In the genomic region with DNA sequence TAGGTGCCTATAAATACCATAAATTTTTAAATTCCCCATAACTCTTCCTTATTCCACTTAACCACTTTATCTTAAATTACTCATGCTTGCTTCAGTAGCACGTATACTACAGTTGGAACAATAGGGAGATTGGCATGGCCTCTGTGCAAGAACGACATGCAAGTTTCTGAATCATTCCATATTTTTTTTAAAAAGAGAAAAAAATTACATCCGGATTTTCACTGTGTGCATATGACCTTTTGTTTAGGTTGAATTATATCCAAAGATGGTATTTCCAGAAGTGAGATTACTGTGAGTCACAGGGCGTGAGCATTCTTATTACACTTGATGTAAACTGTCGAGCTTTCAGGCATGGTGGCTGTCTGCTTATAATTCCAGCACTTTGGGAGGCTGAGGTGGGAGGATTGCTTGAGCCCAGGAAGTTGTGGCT, we compare ENCODE assay signal across 7 cellular contexts. TPM values are rescaled to one million over a fixed set of nuclear protein-coding genes. Genes with fewer than 3 reads are reported as not detected.
A peak's percentile ranks its signal among the peaks of the same experiment; 100 is the strongest.
DNase-seq lines count a peak whose midpoint lies in the region; ATAC-seq, FAIRE-seq and TF ChIP-seq lines count a peak whose summit lies in the region.
"Not testable (repeated sequence)": the region's sequence is repeated elsewhere in the genome, so short reads cannot be mapped to it uniquely, and the experiment has no call there.

No MANE protein-coding gene starts in this region.

- not testable (repeated sequence) for FAIRE-seq in bronchial epithelial cell (lab: Jason Lieb, UNC)

- CTCF ChIA-PET in BJ (lab: Yijun Ruan, JAX) = not testable (repeated sequence)

- H3K36me3 ChIP-seq in BJ (ENCODE audit: control insufficient read depth, insufficient read depth, low read length); bronchial epithelial cell (ENCODE audit: control insufficient read depth, insufficient read depth, low read length); mucosa of descending colon (ENCODE audit: low read depth): not testable (repeated sequence)

- ATAC-seq in mucosa of descending colon = peak; percentile 88

- not testable (repeated sequence) for H3K27me3 ChIP-seq in BJ (ENCODE audit: control insufficient read depth, insufficient read depth, low read length); bronchial epithelial cell (ENCODE audit: control insufficient read depth, insufficient read depth, low read length)

- intact Hi-C loops in mucosa of descending colon (cut with DNase I, micrococcal nuclease) = not testable (repeated sequence)

- DNase-seq in BJ (ENCODE audit: low read depth) (peak; percentile 30), HFF-Myc (ENCODE audit: extremely low read depth, low read depth) (peak; percentile 59), MV-4-11 (lab: John Stamatoyannopoulos, UW) (peak; percentile 84), SW 1271 (lab: John Stamatoyannopoulos, UW) (peak; percentile 76 to 83), bronchial epithelial cell (ENCODE audit: low read depth) (peak; percentile 98), fibroblast of pulmonary artery (ENCODE audit: low read depth) (peak; percentile 98), mucosa of descending colon (peak in 1 of 3 donors; percentile 60)

- H3K4me3 ChIP-seq in BJ (ENCODE audit: low read depth, low read length); HFF-Myc (replicated peaks; ENCODE audit: low read depth, low read length); bronchial epithelial cell (ENCODE audit: low read depth, low read length); fibroblast of pulmonary artery (replicated peaks; ENCODE audit: low read depth, low read length); mucosa of descending colon: not testable (repeated sequence)

- POLR2A ChIA-PET in BJ (lab: Charles Lee) = not testable (repeated sequence)

- H3K9me3 ChIP-seq in mucosa of descending colon = not testable (repeated sequence)

- not testable (repeated sequence) for TF ChIP-seq CTCF in BJ (IDR thresholded peaks at IDR 0.05; ENCODE audit: insufficient read depth, low read depth, low read length); HFF-Myc (IDR thresholded peaks at IDR 0.05; ENCODE audit: low read depth, low read length, missing control alignments); bronchial epithelial cell (IDR thresholded peaks at IDR 0.05; ENCODE audit: insufficient read depth, low read length, severe bottlenecking); fibroblast of pulmonary artery (IDR thresholded peaks at IDR 0.05; ENCODE audit: low read length, missing control alignments); mucosa of descending colon (IDR thresholded peaks at IDR 0.05)

- H3K4me1 ChIP-seq in mucosa of descending colon (ENCODE audit: low read depth) = not testable (repeated sequence)

RNA-seq across cellular contexts. Expression of gene MDH2, which starts 39.5 kb away (rescaled TPM):
- polyA plus RNA-seq in BJ (2011; rRNA removed) = 109 and 166 TPM in 2 replicates
- 265 and 307 TPM in 2 replicates for polyA minus RNA-seq in BJ (2011; rRNA and poly(A)+ RNA removed)
- total RNA-seq in bronchial epithelial cell = 45.0 and 52.4 TPM in 2 replicates
- 100 to 1,000 TPM; 170 to 280 (median 246) TPM for total RNA-seq in mucosa of descending colon

RNA-seq across cellular contexts. Expression of gene STYXL1, which starts 39.6 kb away (rescaled TPM):
- polyA plus RNA-seq in BJ (2011; rRNA removed) = 64.7 and 75.6 TPM in 2 replicates
- 18.9 and 27.3 TPM in 2 replicates for polyA minus RNA-seq in BJ (2011; rRNA and poly(A)+ RNA removed)
- 47.7 and 68.9 TPM in 2 replicates for total RNA-seq in bronchial epithelial cell
- 10 to 100 TPM; 31.1 to 36.0 (median 33.7) TPM for total RNA-seq in mucosa of descending colon
